In genomic region chr2:205902041-205902898, GRCh38 we compare ENCODE assay signal across 13 cellular contexts.
A peak's percentile ranks its signal among the peaks of the same experiment; 100 is the strongest.
DNase-seq lines count a peak whose midpoint lies in the region; TF ChIP-seq lines count a peak whose summit lies in the region.
"Had no signal": no experiment of that assay in that cellular context is flagged by ENCODE, and none has a peak within 500 bp of the region (broad histone marks: within the 10 kb centered on the region; RNA-seq: fewer than 3 reads in every experiment).

No MANE protein-coding gene starts in this region.

- no peaks in the 10 kb centered on the region for H3F3A ChIP-seq in SK-N-SH (replicated peaks; ENCODE audit: insufficient read depth)

- H3K27ac ChIP-seq in breast epithelium (peak overlapping the region; percentile 37 to 67), mammary epithelial cell (ENCODE audit: insufficient read depth, low read depth, low read length) (no peak overlapping the region), SK-N-SH (ENCODE audit: low read depth in 2 of 2, low read length in 1 of 2) (peak overlapping the region in 1 of 2 experiments; percentile 62; a peak in 2 of 4 replicates)

- POLR2A ChIA-PET in SK-N-SH (lab: Yijun Ruan, JAX) (interaction anchor here (0.7 to 1.6 kb wide), 3 partner anchors 22 to 740 kb away, joined by 3 to 4 read pairs (median 3); partner anchors contain the start of gene FAM237A), GM10248 (lab: Yijun Ruan, JAX) (no interaction called here)

- TF ChIP-seq POLR2A in breast epithelium (IDR thresholded peaks at IDR 0.05): no peak

- peak in 1 of 2 experiments; percentile 91; a peak in 1 of 4 replicates for TF ChIP-seq EP300 in SK-N-SH (IDR thresholded peaks at IDR 0.05; ENCODE audit: borderline replicate concordance in 1 of 2, low read depth in 1 of 2, low read length in 1 of 2)

- H3K4me1 ChIP-seq in breast epithelium (no peaks in the 10 kb centered on the region), mammary epithelial cell (ENCODE audit: insufficient read depth, low read length) (no peaks in the 10 kb centered on the region), SK-N-SH (ENCODE audit: control insufficient read depth in 1 of 2, insufficient read depth in 2 of 2, low read depth in 1 of 2, low read length in 1 of 2) (peaks cover 0 to 13% of the 10 kb centered on the region in 2 experiments; a peak in 2 of 4 replicates)

- H4K20me1 ChIP-seq in mammary epithelial cell (ENCODE audit: insufficient read depth, low read length) (no peaks in the 10 kb centered on the region), SK-N-SH (ENCODE audit: insufficient read depth) (no peaks in the 10 kb centered on the region)

- no peaks in the 10 kb centered on the region for H3K9me2 ChIP-seq in SK-N-SH

- H3K4me2 ChIP-seq in mammary epithelial cell (ENCODE audit: insufficient read depth, low read depth, low read length): no peak overlapping the region
- no peak overlapping the region for H3K4me2 ChIP-seq in SK-N-SH

- no peaks in the 10 kb centered on the region for H3K36me3 ChIP-seq in breast epithelium
- no peaks in the 10 kb centered on the region for H3K36me3 ChIP-seq in mammary epithelial cell (ENCODE audit: insufficient read depth, low read length)
- no peaks in the 10 kb centered on the region for H3K36me3 ChIP-seq in SK-N-SH (replicated peaks in 1 of 2; ENCODE audit: control insufficient read depth in 1 of 2, insufficient read depth in 2 of 2, low read length in 1 of 2)

- H2AFZ ChIP-seq in mammary epithelial cell (ENCODE audit: low read depth, low read length): no peak overlapping the region
- H2AFZ ChIP-seq in SK-N-SH (ENCODE audit: low read depth): peak overlapping the region; percentile 14; the same call in 1 of the 2 replicates

- TF ChIP-seq RAD21 in SK-N-SH (IDR thresholded peaks at IDR 0.05; ENCODE audit: low read length): 0 out of 2 replicates have a peak, but pooled peaks have one; percentile 29

- no peak for TF ChIP-seq CTCF in breast epithelium (IDR thresholded peaks at IDR 0.05)
- no peak for TF ChIP-seq CTCF in mammary epithelial cell (conservative IDR thresholded peaks at IDR 0.05 in 1 of 2, IDR thresholded peaks at IDR 0.05 in 1 of 2; ENCODE audit: extremely low read depth in 1 of 2, insufficient read depth in 1 of 2, low read depth in 1 of 2, low read length in 2 of 2)
- no peak for TF ChIP-seq CTCF in SK-N-SH (IDR thresholded peaks at IDR 0.05)
- TF ChIP-seq CTCF in GM10248 (IDR thresholded peaks at IDR 0.05; ENCODE audit: control extremely low read depth, extremely low read depth, low read depth, missing control alignments): no peak

- H3K79me2 ChIP-seq in mammary epithelial cell (ENCODE audit: insufficient read depth, low read length): no peaks in the 10 kb centered on the region
- no peaks in the 10 kb centered on the region for H3K79me2 ChIP-seq in SK-N-SH (ENCODE audit: insufficient read depth)

- H3K9me3 ChIP-seq in breast epithelium (no peaks in the 10 kb centered on the region), mammary epithelial cell (replicated peaks; ENCODE audit: insufficient read depth, low read length) (no peaks in the 10 kb centered on the region), SK-N-SH (no peaks in the 10 kb centered on the region)

- CTCF ChIA-PET in mammary epithelial cell (lab: Charles Lee; ENCODE audit: low non-redundant PET) (no interaction called here), SK-N-SH (lab: Yijun Ruan, JAX) (interaction anchor here (0.6 to 3.7 kb wide), 12 partner anchors 13 to 817 kb away, joined by 3 to 30 read pairs (median 3); no protein-coding TSS in a partner anchor), GM10248 (lab: Yijun Ruan, JAX) (interaction anchor here (1.2 to 2.4 kb wide), 2 partner anchors 24 kb away, joined by 6 to 7 read pairs; no protein-coding TSS in a partner anchor)

- in situ Hi-C loops in mammary epithelial cell (cut with MboI; ENCODE audit: low sequenced_read_pairs in 2 of 2): no loop called here

- WGBS in mammary epithelial cell (ENCODE audit: low coverage, missing lambda C conversion rate): 82% methylated on average over 15 of the region's 15 CpGs
- WGBS in SK-N-SH (ENCODE audit: low lambda C conversion rate): 54% methylated on average over 15 of the region's 15 CpGs

- DNase-seq in breast epithelium (ENCODE audit: low spot score in 2 of 2) (no peak), mammary epithelial cell (no peak), SK-N-SH (peak; percentile 71), iris pigment epithelial cell (ENCODE audit: low read depth) (peak; percentile 18), GM10248 (ENCODE audit: extremely low spot score) (no peak), MV-4-11 (lab: John Stamatoyannopoulos, UW) (no peak), HUDEP-2 (lab: John Stamatoyannopoulos, UW; ENCODE audit: unreplicated experiment in 76 of 76) (no peak)
- no peak for DNase-seq in stimulated activated CD4-positive, alpha-beta T cell treated with anti-CD3 and anti-CD28 coated beads, Interleukin-12 subunit alpha, Interleukin-12 subunit beta, amount 100 ng/mL, for 4 hours
- DNase-seq: activated CD4-positive, alpha-beta T cell treated with anti-CD3 and anti-CD28 coated beads, Interleukin-2, amount 10 ng/mL, durations not matched to agents 7 days and 5 days; activated naive CD8-positive, alpha-beta T cell treated with anti-CD3 and anti-CD28 coated beads, Interleukin-2, amount 10 ng/mL, durations not matched to agents 7 days and 5 days; NCI-H1694; small intestine; stimulated activated CD8-positive, alpha-beta memory T cell treated with anti-CD3 and anti-CD28 coated beads, Interleukin-4, amount 100 ng/mL, for 48 hours had no signal

- H3K4me3 ChIP-seq in breast epithelium: peak overlapping the region in 1 of 3 donors; percentile 30
- no peak overlapping the region for H3K4me3 ChIP-seq in mammary epithelial cell (replicated peaks in 1 of 3; ENCODE audit: insufficient read depth in 1 of 3, low read depth in 2 of 3, low read length in 3 of 3)
- H3K4me3 ChIP-seq in SK-N-SH (ENCODE audit: low read depth in 2 of 2, low read length in 1 of 2): no peak overlapping the region

- intact Hi-C loops in breast epithelium (cut with DNase I; ENCODE audit: low total_unique reads): no loop called here
- intact Hi-C loops in mammary epithelial cell (cut with micrococcal nuclease): no loop called here

- H3K9ac ChIP-seq in mammary epithelial cell (ENCODE audit: insufficient read depth, low read length): no peak overlapping the region
- H3K9ac ChIP-seq in SK-N-SH: no peak overlapping the region

- BruUV-seq in mammary epithelial cell (replicated peaks; lab: Mats Ljungman, UMichigan): no TSS peak

- dilution Hi-C loops in mammary epithelial cell (cut with HindIII; ENCODE audit: low sequenced_read_pairs): no loop called here

- H3K27me3 ChIP-seq in breast epithelium (no peaks in the 10 kb centered on the region), mammary epithelial cell (ENCODE audit: insufficient read depth, low read length) (no peaks in the 10 kb centered on the region), SK-N-SH (ENCODE audit: insufficient read depth) (no peaks in the 10 kb centered on the region)

TF ChIP-seq in SK-N-SH, 30 proteins besides CTCF, POLR2A, EP300 and RAD21:
- peak; percentile 95 for TF ChIP-seq FOXJ3 (CRISPR knock-in tag; IDR thresholded peaks at IDR 0.05)
- TF ChIP-seq MXI1 (IDR thresholded peaks at IDR 0.05; ENCODE audit: low read depth, low read length): peak; percentile 67; the same call in 1 of the 2 replicates
- TF ChIP-seq JUND (IDR thresholded peaks at IDR 0.05): peak; percentile 21; the same call in 1 of the 2 replicates
- TF ChIP-seq TCF12 (IDR thresholded peaks at IDR 0.05): peak; percentile 52
- TF ChIP-seq RCOR1 (IDR thresholded peaks at IDR 0.05; ENCODE audit: low read length): peak; percentile 95
- TF ChIP-seq GATA2 (CRISPR knock-in tag; IDR thresholded peaks at IDR 0.05): peak; percentile 98
- peak; percentile 64 for TF ChIP-seq CHD2 (IDR thresholded peaks at IDR 0.05; ENCODE audit: low read length, partially characterized antibody)
- TF ChIP-seq IRF3 (IDR thresholded peaks at IDR 0.05; ENCODE audit: low read depth, low read length): no peak
- TF ChIP-seq REST (IDR thresholded peaks at IDR 0.05; ENCODE audit: low read depth, low read length): no peak
TF ChIP-seq in SK-N-SH: peak in this region for 7.

Comparison
In these comparisons a context has a peak if more than half of its experiments do, and no peak if none do; other contexts are left out.
1. DNase-seq: peak in SK-N-SH (single experiment) and iris pigment epithelial cell (single experiment); none in breast epithelium (0 of 2), mammary epithelial cell (single experiment), GM10248 (single experiment), MV-4-11 (single experiment), HUDEP-2 (0 of 76) and stimulated activated CD4-positive, alpha-beta T cell treated with anti-CD3 and anti-CD28 coated beads, Interleukin-12 subunit alpha, Interleukin-12 subunit beta, amount 100 ng/mL, for 4 hours (single experiment).